In the genomic region with DNA sequence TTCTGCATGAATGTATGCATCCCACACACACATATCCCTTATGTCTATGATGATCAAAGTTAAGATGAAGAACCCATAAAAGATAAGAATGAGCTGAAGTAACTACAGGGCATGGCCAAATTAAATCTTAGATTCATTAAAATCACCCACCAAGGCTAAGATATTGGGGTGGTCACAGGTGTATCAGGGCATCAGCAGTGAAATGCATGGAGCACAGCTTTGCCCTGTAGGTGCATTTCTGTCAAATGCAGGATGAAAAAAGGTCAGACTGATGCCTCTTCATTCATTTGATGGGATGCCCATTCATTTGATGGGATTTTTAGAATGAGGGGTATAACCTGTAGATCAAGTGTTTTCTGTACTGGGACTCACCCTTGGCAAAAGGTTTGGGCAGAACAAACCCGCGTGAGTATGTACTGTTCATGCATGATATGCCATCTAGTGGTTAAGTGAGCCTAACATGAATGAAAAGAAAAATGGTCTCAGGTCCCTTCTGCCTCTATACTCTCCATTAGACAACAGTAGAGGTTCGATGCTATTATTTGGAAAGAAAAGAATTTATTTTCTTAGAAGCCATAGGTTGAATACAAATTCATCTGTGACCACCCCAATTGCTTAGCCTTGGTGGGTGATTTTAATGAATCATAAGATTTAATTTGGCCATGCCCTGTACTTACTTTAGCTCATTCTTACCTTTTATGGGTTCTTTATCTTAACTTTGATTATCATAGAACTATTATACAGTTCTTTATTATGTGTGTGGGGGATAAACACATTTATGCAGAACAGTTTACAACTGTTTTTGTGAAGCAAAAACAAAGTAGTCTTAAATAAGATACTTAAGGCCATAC, we compare ENCODE assay signal across 7 cellular contexts. TPM values are rescaled to one million over a fixed set of nuclear protein-coding genes. Genes with fewer than 3 reads are reported as not detected.
DNase-seq lines count a peak whose midpoint lies in the region; ATAC-seq, FAIRE-seq and TF ChIP-seq lines count a peak whose summit lies in the region.

No MANE protein-coding gene starts in this region.

- no peaks in the 10 kb centered on the region for H4K20me1 ChIP-seq in GM12878 (ENCODE audit: control insufficient read depth, insufficient read depth)

- no peak for TF ChIP-seq POLR2A in GM12878 (IDR thresholded peaks at IDR 0.05; ENCODE audit: low read depth, low read length)

- POLR2A ChIA-PET in GM12878 (lab: Charles Lee): no interaction called here

- BruUV-seq in GM12878 (replicated peaks; lab: Mats Ljungman, UMichigan): no TSS peak

- no peaks in the 10 kb centered on the region for H3K79me2 ChIP-seq in GM12878 (ENCODE audit: control insufficient read depth, insufficient read depth, low read length)

- no peak overlapping the region for H3K27ac ChIP-seq in GM12878 (ENCODE audit: control insufficient read depth, insufficient read depth)

- in situ Hi-C loops in GM12878 (cut with MboI): loop anchor here (5.0 kb wide), 1 partner anchor 412 kb away; no protein-coding TSS in a partner anchor

- RAD21 ChIA-PET in GM12878 (lab: Charles Lee; ENCODE audit: unreplicated experiment): interaction anchor here (0.6 to 1.6 kb wide), 4 partner anchors 25 to 413 kb away, joined by 3 to 14 read pairs (median 3); no protein-coding TSS in a partner anchor

- TF ChIP-seq CTCF in GM12878 (IDR thresholded peaks at IDR 0.05 in 2 of 3, conservative IDR thresholded peaks at IDR 0.05 in 1 of 3; ENCODE audit: control insufficient read depth in 2 of 3, extremely low read depth in 1 of 3, insufficient read depth in 1 of 3, low read depth in 3 of 3, low read length in 3 of 3): peak; percentile 52 to 68 (median 55); a peak in 5 of 6 replicates

- no peak overlapping the region for H3K4me3 ChIP-seq in GM12878

- ATAC-seq in GM19328 (IDR thresholded peaks at IDR 0.05; ENCODE audit: unreplicated experiment) (peak; percentile 83), HG03439 (IDR thresholded peaks at IDR 0.05; ENCODE audit: unreplicated experiment) (peak; percentile 60), GM12878 (peak; percentile 96)

- peak; percentile 83 for TF ChIP-seq RAD21 in GM12878 (IDR thresholded peaks at IDR 0.05; ENCODE audit: insufficient read depth, low read depth, low read length)

- peaks cover 5% of the 10 kb centered on the region; the same call in 1 of the 2 replicates for H3K4me1 ChIP-seq in GM12878 (ENCODE audit: control insufficient read depth, insufficient read depth, low read length)

- intact Hi-C loops in GM12878 (cut with micrococcal nuclease; ENCODE audit: unreplicated experiment): loop anchor here (1.0 to 5.0 kb wide), 3 partner anchors 46 to 413 kb away; no protein-coding TSS in a partner anchor

- no peaks in the 10 kb centered on the region; a peak in 1 of 4 replicates for H3K36me3 ChIP-seq in GM12878 (ENCODE audit: control insufficient read depth in 2 of 2, insufficient read depth in 2 of 2, low read length in 1 of 2)

- no peak overlapping the region for H2AFZ ChIP-seq in GM12878 (ENCODE audit: control insufficient read depth, low read depth, low read length)

- no peak overlapping the region for H3K4me2 ChIP-seq in GM12878 (ENCODE audit: control insufficient read depth, insufficient read depth)

- H3K9me3 ChIP-seq in GM12878 (replicated peaks; ENCODE audit: control insufficient read depth, insufficient read depth, low read length): no peaks in the 10 kb centered on the region

- no peak overlapping the region for H3K9ac ChIP-seq in GM12878 (ENCODE audit: control insufficient read depth, insufficient read depth, low read length)

- H3K27me3 ChIP-seq in GM12878 (replicated peaks in 1 of 2; ENCODE audit: control insufficient read depth in 2 of 2, insufficient read depth in 2 of 2, low read length in 1 of 2): no peaks in the 10 kb centered on the region

- 1% methylated on average over 3 of the region's 3 CpGs for WGBS in GM12878 (ENCODE audit: insufficient coverage, insufficient replicate concordance, low lambda C conversion rate, missing lambda C conversion rate)

- TF ChIP-seq EP300 in GM12878 (IDR thresholded peaks at IDR 0.05; ENCODE audit: borderline replicate concordance in 1 of 2, control insufficient read depth in 1 of 2, low read depth in 2 of 2, low read length in 2 of 2): no peak

- CTCF ChIA-PET in GM12878 (lab: Yijun Ruan, JAX): interaction anchor here (0.8 to 2.8 kb wide), 11 partner anchors 10 to 411 kb away, joined by 3 to 27 read pairs (median 4); no protein-coding TSS in a partner anchor

- DNase-seq in ELF-1 (ENCODE audit: low read depth, low spot score) (peak; percentile 17), NCI-H526 (lab: John Stamatoyannopoulos, UW) (peak; percentile 49 to 86), GM12878 (ENCODE audit: low read depth, low spot score) (peak; percentile 16), inferior parietal cortex (ENCODE audit: extremely low spot score) (peak; percentile 48), superior temporal gyrus (ENCODE audit: extremely low spot score) (peak; percentile 72)

- SMC1A ChIA-PET in GM12878 (lab: Charles Lee; ENCODE audit: uncharacterized antibody, unreplicated experiment): interaction anchor here (0.6 to 3.2 kb wide), 10 partner anchors 9 to 419 kb away, joined by 3 to 35 read pairs (median 4); no protein-coding TSS in a partner anchor

- FAIRE-seq in GM12878 (lab: Jason Lieb, UNC): no peak

TF ChIP-seq in GM12878, 131 proteins besides CTCF, POLR2A, EP300 and RAD21 (continues in another document):
- TF ChIP-seq, protein P1, sequence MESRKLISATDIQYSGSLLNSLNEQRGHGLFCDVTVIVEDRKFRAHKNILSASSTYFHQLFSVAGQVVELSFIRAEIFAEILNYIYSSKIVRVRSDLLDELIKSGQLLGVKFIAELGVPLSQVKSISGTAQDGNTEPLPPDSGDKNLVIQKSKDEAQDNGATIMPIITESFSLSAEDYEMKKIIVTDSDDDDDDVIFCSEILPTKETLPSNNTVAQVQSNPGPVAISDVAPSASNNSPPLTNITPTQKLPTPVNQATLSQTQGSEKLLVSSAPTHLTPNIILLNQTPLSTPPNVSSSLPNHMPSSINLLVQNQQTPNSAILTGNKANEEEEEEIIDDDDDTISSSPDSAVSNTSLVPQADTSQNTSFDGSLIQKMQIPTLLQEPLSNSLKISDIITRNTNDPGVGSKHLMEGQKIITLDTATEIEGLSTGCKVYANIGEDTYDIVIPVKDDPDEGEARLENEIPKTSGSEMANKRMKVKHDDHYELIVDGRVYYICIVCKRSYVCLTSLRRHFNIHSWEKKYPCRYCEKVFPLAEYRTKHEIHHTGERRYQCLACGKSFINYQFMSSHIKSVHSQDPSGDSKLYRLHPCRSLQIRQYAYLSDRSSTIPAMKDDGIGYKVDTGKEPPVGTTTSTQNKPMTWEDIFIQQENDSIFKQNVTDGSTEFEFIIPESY (IDR thresholded peaks at IDR 0.05): peak; percentile 74; the same call in 1 of the 2 replicates
- TF ChIP-seq HDAC6 (IDR thresholded peaks at IDR 0.05; ENCODE audit: unreplicated experiment): no peak
- TF ChIP-seq, protein P2, sequence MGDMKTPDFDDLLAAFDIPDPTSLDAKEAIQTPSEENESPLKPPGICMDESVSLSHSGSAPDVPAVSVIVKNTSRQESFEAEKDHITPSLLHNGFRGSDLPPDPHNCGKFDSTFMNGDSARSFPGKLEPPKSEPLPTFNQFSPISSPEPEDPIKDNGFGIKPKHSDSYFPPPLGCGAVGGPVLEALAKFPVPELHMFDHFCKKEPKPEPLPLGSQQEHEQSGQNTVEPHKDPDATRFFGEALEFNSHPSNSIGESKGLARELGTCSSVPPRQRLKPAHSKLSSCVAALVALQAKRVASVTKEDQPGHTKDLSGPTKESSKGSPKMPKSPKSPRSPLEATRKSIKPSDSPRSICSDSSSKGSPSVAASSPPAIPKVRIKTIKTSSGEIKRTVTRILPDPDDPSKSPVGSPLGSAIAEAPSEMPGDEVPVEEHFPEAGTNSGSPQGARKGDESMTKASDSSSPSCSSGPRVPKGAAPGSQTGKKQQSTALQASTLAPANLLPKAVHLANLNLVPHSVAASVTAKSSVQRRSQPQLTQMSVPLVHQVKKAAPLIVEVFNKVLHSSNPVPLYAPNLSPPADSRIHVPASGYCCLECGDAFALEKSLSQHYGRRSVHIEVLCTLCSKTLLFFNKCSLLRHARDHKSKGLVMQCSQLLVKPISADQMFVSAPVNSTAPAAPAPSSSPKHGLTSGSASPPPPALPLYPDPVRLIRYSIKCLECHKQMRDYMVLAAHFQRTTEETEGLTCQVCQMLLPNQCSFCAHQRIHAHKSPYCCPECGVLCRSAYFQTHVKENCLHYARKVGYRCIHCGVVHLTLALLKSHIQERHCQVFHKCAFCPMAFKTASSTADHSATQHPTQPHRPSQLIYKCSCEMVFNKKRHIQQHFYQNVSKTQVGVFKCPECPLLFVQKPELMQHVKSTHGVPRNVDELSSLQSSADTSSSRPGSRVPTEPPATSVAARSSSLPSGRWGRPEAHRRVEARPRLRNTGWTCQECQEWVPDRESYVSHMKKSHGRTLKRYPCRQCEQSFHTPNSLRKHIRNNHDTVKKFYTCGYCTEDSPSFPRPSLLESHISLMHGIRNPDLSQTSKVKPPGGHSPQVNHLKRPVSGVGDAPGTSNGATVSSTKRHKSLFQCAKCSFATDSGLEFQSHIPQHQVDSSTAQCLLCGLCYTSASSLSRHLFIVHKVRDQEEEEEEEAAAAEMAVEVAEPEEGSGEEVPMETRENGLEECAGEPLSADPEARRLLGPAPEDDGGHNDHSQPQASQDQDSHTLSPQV (IDR thresholded peaks at IDR 0.05): 0 out of 2 replicates have a peak, but pooled peaks have one; percentile 10
- TF ChIP-seq YY1 (IDR thresholded peaks at IDR 0.05; ENCODE audit: low read depth, low read length): 0 out of 2 replicates have a peak, but pooled peaks have one; percentile 45
- TF ChIP-seq IRF4 (IDR thresholded peaks at IDR 0.05; ENCODE audit: low read depth, low read length): no peak
- no peak for TF ChIP-seq PAX8 (IDR thresholded peaks at IDR 0.05)
- TF ChIP-seq SMC3 (IDR thresholded peaks at IDR 0.05; ENCODE audit: borderline replicate concordance, low read length): peak; percentile 77

RNA-seq across cellular contexts. Expression of a gene that starts 43.2 kb away (rescaled TPM):
- total RNA-seq in GM12878 (2013; cell fraction: nucleolus; rRNA removed): not detected in 2 replicates
- total RNA-seq in GM12878 (2014; rRNA removed) (not detected in 2 replicates), GM12878 (2014; rRNA removed; fragmentation: Illumina TruSeq; extraction: Trizol) (not detected in 2 replicates), GM12878 (2021) (0.26 and 0.29 TPM in 2 replicates)
- 0.34 TPM for polyA plus RNA-seq in GM12878 (2011; ENCODE audit: low read depth)
- polyA plus RNA-seq in GM12878 (2011; rRNA removed) (0.19 TPM in 1 of 2 replicates, not detected in the other), GM12878 (2014; fragmentation: Illumina TruSeq; extraction: Trizol) (not detected in 2 replicates), GM12878 (2014; fragmentation: Nextera tagmentation; extraction: Ambion mirVana) (under 1 TPM; 0.13 to 0.37 TPM), GM12878 (2014; rRNA removed) (0.08 TPM in 1 of 2 replicates, not detected in the other), GM12878 (2016; fragmentation: Nextera tagmentation; extraction: Ambion mirVana) (under 1 TPM; 0.39 to 0.42 TPM)
- polyA plus RNA-seq in GM12878 (2011; cell fraction: cytosol; rRNA removed): not detected in 2 replicates
- polyA plus RNA-seq in GM12878 (2011; cell fraction: nucleus; rRNA removed): 0.32 TPM in 1 of 2 replicates, not detected in the other
- polyA plus RNA-seq in GM12878 (2012): 0.63 and 1.0 TPM in 2 replicates
- not detected in 2 replicates for polyA minus RNA-seq in GM12878 (2011; rRNA and poly(A)+ RNA removed)
- polyA minus RNA-seq in GM12878 (2011; cell fraction: cytosol; rRNA and poly(A)+ RNA removed): not detected in 2 replicates
- 0.48 TPM in 1 of 2 replicates, not detected in the other for polyA minus RNA-seq in GM12878 (2011; cell fraction: nucleus; rRNA and poly(A)+ RNA removed)

Comparison
In these comparisons a context has a peak if more than half of its experiments do, and no peak if none do; other contexts are left out.
1. DNase-seq: peak in every context shown above with its lines; median percentile 72 in superior temporal gyrus; 68 in NCI-H526; 48 in inferior parietal cortex; 17 in ELF-1; 16 in GM12878.